In genomic region chr3:27805282-27805681, GRCh38 we compare ENCODE assay signal across 15 cellular contexts.
A peak's percentile ranks its signal among the peaks of the same experiment; 100 is the strongest.
DNase-seq lines count a peak whose midpoint lies in the region; ATAC-seq and TF ChIP-seq lines count a peak whose summit lies in the region.
"Had no signal": no experiment of that assay in that cellular context is flagged by ENCODE, and none has a peak within 500 bp of the region (broad histone marks: within the 10 kb centered on the region; RNA-seq: fewer than 3 reads in every experiment).

No MANE protein-coding gene starts in this region.

- no peak overlapping the region for H2BK5ac ChIP-seq in trophoblast cell (ENCODE audit: low read depth, low read length, poor library complexity)

- H3K36me3 ChIP-seq in trophoblast cell (ENCODE audit: control insufficient read depth in 1 of 2, insufficient read depth in 2 of 2, low read length in 2 of 2): no peaks in the 10 kb centered on the region

- no peak for TF ChIP-seq CTCF in activated CD8-positive, alpha-beta T cell treated with anti-CD3 and anti-CD28 coated beads for 36 hours (IDR thresholded peaks at IDR 0.05)

- H3K4me3 ChIP-seq in trophoblast cell (ENCODE audit: low read depth, low read length): no peak overlapping the region
- H3K4me3 ChIP-seq: GM12878, GM23338 had no signal

- H3K9me3 ChIP-seq in trophoblast cell (ENCODE audit: insufficient read depth, low read depth, low read length): no peaks in the 10 kb centered on the region

- POLR2A ChIA-PET in activated CD8-positive, alpha-beta T cell treated with anti-CD3 and anti-CD28 coated beads for 36 hours (lab: Charles Lee): interaction anchor here (1.5 kb wide), 1 partner anchor 16 kb away, joined by 5 read pairs; no protein-coding TSS in a partner anchor
- POLR2A ChIA-PET in activated CD8-positive, alpha-beta T cell treated with anti-CD3 and anti-CD28 coated beads, Interleukin-2, amount 10 ng/mL, durations not matched to agents 7 days and 5 days (lab: Charles Lee): no interaction called here

- no peak overlapping the region for H4K91ac ChIP-seq in trophoblast cell (ENCODE audit: low read depth, low read length)

- intact Hi-C loops in activated CD8-positive, alpha-beta T cell treated with anti-CD3 and anti-CD28 coated beads for 36 hours (cut with micrococcal nuclease): no loop called here

- H3K27me3 ChIP-seq in trophoblast cell (ENCODE audit: insufficient read depth, low read length): no peaks in the 10 kb centered on the region

- no peak overlapping the region for H4K12ac ChIP-seq in trophoblast cell (ENCODE audit: low read depth, low read length)

- no peak overlapping the region for H3K14ac ChIP-seq in trophoblast cell (ENCODE audit: low read length)

- no peak overlapping the region for H2BK12ac ChIP-seq in trophoblast cell (ENCODE audit: low read length)

- H3K23ac ChIP-seq in trophoblast cell (ENCODE audit: low read length): no peak overlapping the region

- no peak overlapping the region for H3K4ac ChIP-seq in trophoblast cell (ENCODE audit: low read depth, low read length)

- ATAC-seq in activated CD8-positive, alpha-beta T cell treated with anti-CD3 and anti-CD28 coated beads for 36 hours: peak; percentile 70
- ATAC-seq in activated CD8-positive, alpha-beta T cell treated with anti-CD3 and anti-CD28 coated beads, Interleukin-2, amount 10 ng/mL, durations not matched to agents 7 days and 5 days: no peak
- peak; percentile 48 for ATAC-seq in activated naive CD8-positive, alpha-beta T cell treated with anti-CD3 and anti-CD28 coated beads, Interleukin-2, amount 50 U/mL, for 24 hours
- ATAC-seq in GM21360 (IDR thresholded peaks at IDR 0.05; ENCODE audit: unreplicated experiment): no peak
- ATAC-seq: GM12878, GM23338 had no signal

- no peak overlapping the region for H3K27ac ChIP-seq in trophoblast cell (ENCODE audit: low read depth, low read length)
- H3K27ac ChIP-seq: 22Rv1, HL-60 had no signal

- no peak overlapping the region for H4K8ac ChIP-seq in trophoblast cell (ENCODE audit: low read depth, low read length)

- no CpG with 5 or more reads among the region's 2 CpGs for WGBS in trophoblast cell (ENCODE audit: extremely low coverage, insufficient coverage, insufficient read length)

- no peak overlapping the region for H2BK120ac ChIP-seq in trophoblast cell (ENCODE audit: insufficient read depth, low read length, poor library complexity)

- no peaks in the 10 kb centered on the region for H3K27me3 Mint-ChIP-seq in activated CD8-positive, alpha-beta T cell treated with anti-CD3 and anti-CD28 coated beads for 36 hours
- H3K27me3 Mint-ChIP-seq in activated CD8-positive, alpha-beta T cell treated with anti-CD3 and anti-CD28 coated beads, Interleukin-2, amount 10 ng/mL, durations not matched to agents 7 days and 5 days (ENCODE audit: low read depth): no peaks in the 10 kb centered on the region
- H3K27me3 Mint-ChIP-seq in activated naive CD8-positive, alpha-beta T cell treated with anti-CD3 and anti-CD28 coated beads, Interleukin-2, amount 50 U/mL, for 24 hours: no peaks in the 10 kb centered on the region
- no peaks in the 10 kb centered on the region for H3K27me3 Mint-ChIP-seq in activated naive CD8-positive, alpha-beta T cell treated with anti-CD3 and anti-CD28 coated beads for 36 hours

- H3K4me1 ChIP-seq in trophoblast cell (ENCODE audit: control insufficient read depth in 1 of 2, insufficient read depth in 2 of 2, low read length in 2 of 2): no peaks in the 10 kb centered on the region

- H3K4me2 ChIP-seq in trophoblast cell (ENCODE audit: low read length): no peak overlapping the region
- H3K4me2 ChIP-seq: GM23338 had no signal

- CTCF ChIA-PET in activated CD8-positive, alpha-beta T cell treated with anti-CD3 and anti-CD28 coated beads for 36 hours (lab: Charles Lee): no interaction called here
- CTCF ChIA-PET in activated CD8-positive, alpha-beta T cell treated with anti-CD3 and anti-CD28 coated beads, Interleukin-2, amount 10 ng/mL, durations not matched to agents 7 days and 5 days (lab: Charles Lee): interaction anchor here (0.9 kb wide), 1 partner anchor 64 kb away, joined by 3 read pairs; no protein-coding TSS in a partner anchor

- no peak overlapping the region for H3K4me3 Mint-ChIP-seq in activated CD8-positive, alpha-beta T cell treated with anti-CD3 and anti-CD28 coated beads for 36 hours
- no peak overlapping the region for H3K4me3 Mint-ChIP-seq in activated CD8-positive, alpha-beta T cell treated with anti-CD3 and anti-CD28 coated beads, Interleukin-2, amount 10 ng/mL, durations not matched to agents 7 days and 5 days
- H3K4me3 Mint-ChIP-seq in activated naive CD8-positive, alpha-beta T cell treated with anti-CD3 and anti-CD28 coated beads, Interleukin-2, amount 50 U/mL, for 24 hours: no peak overlapping the region
- no peak overlapping the region for H3K4me3 Mint-ChIP-seq in activated naive CD8-positive, alpha-beta T cell treated with anti-CD3 and anti-CD28 coated beads for 36 hours
- H3K4me3 Mint-ChIP-seq: CD14-positive monocyte, GM23338 had no signal

- H2AFZ ChIP-seq in trophoblast cell (ENCODE audit: insufficient read depth, low read length, poor library complexity): no peak overlapping the region
- H2AFZ ChIP-seq: GM23338 had no signal

- peak; percentile 19 for DNase-seq in activated CD8-positive, alpha-beta T cell treated with anti-CD3 and anti-CD28 coated beads for 36 hours
- DNase-seq in activated CD8-positive, alpha-beta T cell treated with anti-CD3 and anti-CD28 coated beads, Interleukin-2, amount 10 ng/mL, durations not matched to agents 7 days and 5 days: no peak
- DNase-seq in activated naive CD8-positive, alpha-beta T cell treated with anti-CD3 and anti-CD28 coated beads, Interleukin-2, amount 50 U/mL, for 24 hours: no peak
- no peak for DNase-seq in activated naive CD8-positive, alpha-beta T cell treated with anti-CD3 and anti-CD28 coated beads for 36 hours
- DNase-seq in activated gamma-delta T cell treated with anti-CD3 and anti-CD28 coated beads, Interleukin-2, amount 50 U/mL, for 16 hours (ENCODE audit: low read depth): peak; percentile 1
- no peak for DNase-seq in trophoblast cell
- DNase-seq in globus pallidus (ENCODE audit: low spot score): no peak
- DNase-seq: DMS53, H7 had no signal

- H2AK5ac ChIP-seq in trophoblast cell (ENCODE audit: low read length): no peak overlapping the region

- no peaks in the 10 kb centered on the region for H3K9me3 Mint-ChIP-seq in activated CD8-positive, alpha-beta T cell treated with anti-CD3 and anti-CD28 coated beads for 36 hours
- no peaks in the 10 kb centered on the region for H3K9me3 Mint-ChIP-seq in activated CD8-positive, alpha-beta T cell treated with anti-CD3 and anti-CD28 coated beads, Interleukin-2, amount 10 ng/mL, durations not matched to agents 7 days and 5 days (ENCODE audit: insufficient read depth)
- H3K9me3 Mint-ChIP-seq in activated naive CD8-positive, alpha-beta T cell treated with anti-CD3 and anti-CD28 coated beads, Interleukin-2, amount 50 U/mL, for 24 hours: peaks cover 2% of the 10 kb centered on the region
- H3K9me3 Mint-ChIP-seq in activated naive CD8-positive, alpha-beta T cell treated with anti-CD3 and anti-CD28 coated beads for 36 hours: peaks cover 1% of the 10 kb centered on the region
- H3K9me3 Mint-ChIP-seq: GM23338 had no signal

- peak overlapping the region; percentile 37 for H3K9ac ChIP-seq in trophoblast cell (ENCODE audit: low read length)

- H3K4me1 Mint-ChIP-seq in activated CD8-positive, alpha-beta T cell treated with anti-CD3 and anti-CD28 coated beads for 36 hours (ENCODE audit: low read depth): peaks cover 18% of the 10 kb centered on the region
- H3K4me1 Mint-ChIP-seq in activated CD8-positive, alpha-beta T cell treated with anti-CD3 and anti-CD28 coated beads, Interleukin-2, amount 10 ng/mL, durations not matched to agents 7 days and 5 days (ENCODE audit: low read depth): peaks cover 4% of the 10 kb centered on the region
- peaks cover 16% of the 10 kb centered on the region for H3K4me1 Mint-ChIP-seq in activated naive CD8-positive, alpha-beta T cell treated with anti-CD3 and anti-CD28 coated beads, Interleukin-2, amount 50 U/mL, for 24 hours
- H3K4me1 Mint-ChIP-seq in activated naive CD8-positive, alpha-beta T cell treated with anti-CD3 and anti-CD28 coated beads for 36 hours: peaks cover 12% of the 10 kb centered on the region
- H3K4me1 Mint-ChIP-seq: CD14-positive monocyte had no signal

- H3K18ac ChIP-seq in trophoblast cell (ENCODE audit: low read length): no peak overlapping the region

- H3K36me3 Mint-ChIP-seq in activated CD8-positive, alpha-beta T cell treated with anti-CD3 and anti-CD28 coated beads for 36 hours (ENCODE audit: low read depth): no peaks in the 10 kb centered on the region
- H3K36me3 Mint-ChIP-seq in activated CD8-positive, alpha-beta T cell treated with anti-CD3 and anti-CD28 coated beads, Interleukin-2, amount 10 ng/mL, durations not matched to agents 7 days and 5 days (ENCODE audit: low read depth): no peaks in the 10 kb centered on the region
- H3K36me3 Mint-ChIP-seq in activated naive CD8-positive, alpha-beta T cell treated with anti-CD3 and anti-CD28 coated beads, Interleukin-2, amount 50 U/mL, for 24 hours (ENCODE audit: low read depth): no peaks in the 10 kb centered on the region
- no peaks in the 10 kb centered on the region for H3K36me3 Mint-ChIP-seq in activated naive CD8-positive, alpha-beta T cell treated with anti-CD3 and anti-CD28 coated beads for 36 hours
- H3K36me3 Mint-ChIP-seq: CD14-positive monocyte had no signal

- H3K79me1 ChIP-seq in trophoblast cell (ENCODE audit: low read length): no peaks in the 10 kb centered on the region

- peak overlapping the region; percentile 47 for H3K27ac Mint-ChIP-seq in activated CD8-positive, alpha-beta T cell treated with anti-CD3 and anti-CD28 coated beads for 36 hours
- no peak overlapping the region for H3K27ac Mint-ChIP-seq in activated CD8-positive, alpha-beta T cell treated with anti-CD3 and anti-CD28 coated beads, Interleukin-2, amount 10 ng/mL, durations not matched to agents 7 days and 5 days
- H3K27ac Mint-ChIP-seq in activated naive CD8-positive, alpha-beta T cell treated with anti-CD3 and anti-CD28 coated beads, Interleukin-2, amount 50 U/mL, for 24 hours: no peak overlapping the region
- no peak overlapping the region for H3K27ac Mint-ChIP-seq in activated naive CD8-positive, alpha-beta T cell treated with anti-CD3 and anti-CD28 coated beads for 36 hours
- H3K27ac Mint-ChIP-seq: CD14-positive monocyte, GM23338 had no signal

- H3K79me2 ChIP-seq in trophoblast cell (ENCODE audit: control insufficient read depth, insufficient read depth, low read length, poor library complexity): no peaks in the 10 kb centered on the region

Comparison
In these comparisons a context has a peak if more than half of its experiments do, and no peak if none do; other contexts are left out.
1. ATAC-seq: peak in activated CD8-positive, alpha-beta T cell treated with anti-CD3 and anti-CD28 coated beads for 36 hours (single experiment) and activated naive CD8-positive, alpha-beta T cell treated with anti-CD3 and anti-CD28 coated beads, Interleukin-2, amount 50 U/mL, for 24 hours (single experiment); none in activated CD8-positive, alpha-beta T cell treated with anti-CD3 and anti-CD28 coated beads, Interleukin-2, amount 10 ng/mL, durations not matched to agents 7 days and 5 days (single experiment) and GM21360 (single experiment).
2. DNase-seq: peak in activated CD8-positive, alpha-beta T cell treated with anti-CD3 and anti-CD28 coated beads for 36 hours (single experiment) and activated gamma-delta T cell treated with anti-CD3 and anti-CD28 coated beads, Interleukin-2, amount 50 U/mL, for 16 hours (single experiment); none in activated CD8-positive, alpha-beta T cell treated with anti-CD3 and anti-CD28 coated beads, Interleukin-2, amount 10 ng/mL, durations not matched to agents 7 days and 5 days (single experiment), activated naive CD8-positive, alpha-beta T cell treated with anti-CD3 and anti-CD28 coated beads, Interleukin-2, amount 50 U/mL, for 24 hours (single experiment), activated naive CD8-positive, alpha-beta T cell treated with anti-CD3 and anti-CD28 coated beads for 36 hours (single experiment), trophoblast cell (0 of 2) and globus pallidus (single experiment).